Comparison of ENCODE assay signal across 30 cellular contexts in genomic region chr20:58677205-58677604, GRCh38.
"Had no signal": no experiment of that assay in that cellular context is flagged by ENCODE, and none has a peak within 500 bp of the region (broad histone marks: within the 10 kb centered on the region; RNA-seq: fewer than 3 reads in every experiment).

No MANE protein-coding gene starts in this region.

- H3K27ac ChIP-seq: adrenal gland, cardiac muscle cell, coronary artery, dorsolateral prefrontal cortex, skin epidermis, uterus, WERI-Rb-1 had no signal

- H3K27me3 ChIP-seq: adrenal gland, cardiac muscle cell, dorsolateral prefrontal cortex, neutrophil, uterus had no signal

- H3K4me3 ChIP-seq: adrenal gland, cardiac muscle cell, coronary artery, dorsolateral prefrontal cortex, skin epidermis, uterus had no signal

- H3K4me1 ChIP-seq: adrenal gland, uterus had no signal

- H3K9me3 ChIP-seq: adrenal gland, neutrophil, uterus had no signal

- H3K36me3 ChIP-seq: uterus had no signal

- DNase-seq: activated CD4-positive, alpha-beta memory T cell treated with anti-CD3 and anti-CD28 coated beads for 36 hours; activated CD4-positive, alpha-beta T cell treated with anti-CD3 and anti-CD28 coated beads, Interleukin-2, amount 10 ng/mL, durations not matched to agents 24 days and 14 days; activated CD4-positive, CD25-positive, alpha-beta regulatory T cell treated with anti-CD3 and anti-CD28 coated beads, Interleukin-2, amount 50 U/mL, for 72 hours; activated CD8-positive, alpha-beta memory T cell treated with anti-CD3 and anti-CD28 coated beads, Interleukin-2, amount 50 U/mL, for 4 hours; activated effector memory CD4-positive, alpha-beta T cell treated with anti-CD3 and anti-CD28 coated beads, Interleukin-2, amount 50 U/mL, for 16 hours; activated naive CD4-positive, alpha-beta T cell treated with anti-CD3 and anti-CD28 coated beads for 36 hours; activated naive CD8-positive, alpha-beta T cell treated with anti-CD3 and anti-CD28 coated beads for 36 hours; activated T-cell treated with anti-CD3 and anti-CD28 coated beads, Interleukin-2, amount 50 U/mL, for 1 hour; adrenal gland; aorta; cerebellar nuclear complex; dorsolateral prefrontal cortex; effector memory CD4-positive, alpha-beta T cell; mammary epithelial cell; nephron progenitor cell; stimulated activated CD4-positive, alpha-beta T cell treated with anti-CD3 and anti-CD28 coated beads, Interleukin-4, amount 100 ng/mL, for 24 hours; stimulated activated naive CD8-positive, alpha-beta T cell treated with anti-CD3 and anti-CD28 coated beads, Interleukin-15, amount 100 ng/mL, for 72 hours; substantia nigra; T1000; uterus; WERI-Rb-1 had no signal

- H3K9me3 Mint-ChIP-seq: activated CD4-positive, alpha-beta memory T cell treated with anti-CD3 and anti-CD28 coated beads for 36 hours; activated CD4-positive, alpha-beta T cell treated with anti-CD3 and anti-CD28 coated beads, Interleukin-2, amount 10 ng/mL, durations not matched to agents 24 days and 14 days; activated naive CD4-positive, alpha-beta T cell treated with anti-CD3 and anti-CD28 coated beads for 36 hours; activated naive CD8-positive, alpha-beta T cell treated with anti-CD3 and anti-CD28 coated beads for 36 hours; activated T-helper 1 cell treated with anti-CD3 and anti-CD28 coated beads, Interleukin-12 subunit alpha, Interleukin-12 subunit beta, Interleukin-2, Interleukin-4 antibody, amounts not matched to agents 30 ng/mL and 10 ng/mL and 1 ng/mL, durations not matched to agents 14 hours and 24 hours and 36 hours; brain; nephron progenitor cell; stimulated activated effector memory CD8-positive, alpha-beta T cell treated with anti-CD3 and anti-CD28 coated beads, Interleukin-12 subunit alpha, Interleukin-12 subunit beta, amount 100 ng/mL, for 72 hours; stimulated activated naive CD8-positive, alpha-beta T cell treated with anti-CD3 and anti-CD28 coated beads, Interleukin-15, amount 100 ng/mL, for 72 hours; type B pancreatic cell had no signal

- H3K27me3 Mint-ChIP-seq: activated CD4-positive, alpha-beta memory T cell treated with anti-CD3 and anti-CD28 coated beads for 36 hours; activated CD4-positive, alpha-beta T cell treated with anti-CD3 and anti-CD28 coated beads, Interleukin-2, amount 10 ng/mL, durations not matched to agents 24 days and 14 days; activated naive CD8-positive, alpha-beta T cell treated with anti-CD3 and anti-CD28 coated beads for 36 hours; brain; stimulated activated naive CD8-positive, alpha-beta T cell treated with anti-CD3 and anti-CD28 coated beads, Interleukin-15, amount 100 ng/mL, for 72 hours; type B pancreatic cell had no signal

- H3K4me3 Mint-ChIP-seq: activated CD4-positive, alpha-beta memory T cell treated with anti-CD3 and anti-CD28 coated beads for 36 hours; activated CD4-positive, alpha-beta T cell treated with anti-CD3 and anti-CD28 coated beads, Interleukin-2, amount 10 ng/mL, durations not matched to agents 24 days and 14 days; activated naive CD4-positive, alpha-beta T cell treated with anti-CD3 and anti-CD28 coated beads for 36 hours; activated naive CD8-positive, alpha-beta T cell treated with anti-CD3 and anti-CD28 coated beads for 36 hours; activated T-helper 1 cell treated with anti-CD3 and anti-CD28 coated beads, Interleukin-12 subunit alpha, Interleukin-12 subunit beta, Interleukin-2, Interleukin-4 antibody, amounts not matched to agents 30 ng/mL and 10 ng/mL and 1 ng/mL, durations not matched to agents 14 hours and 24 hours and 36 hours; brain; nephron progenitor cell; stimulated activated effector memory CD8-positive, alpha-beta T cell treated with anti-CD3 and anti-CD28 coated beads, Interleukin-12 subunit alpha, Interleukin-12 subunit beta, amount 100 ng/mL, for 72 hours; stimulated activated naive CD8-positive, alpha-beta T cell treated with anti-CD3 and anti-CD28 coated beads, Interleukin-15, amount 100 ng/mL, for 72 hours; type B pancreatic cell had no signal

- ATAC-seq: sciatic nerve; stimulated activated effector memory CD8-positive, alpha-beta T cell treated with anti-CD3 and anti-CD28 coated beads, Interleukin-12 subunit alpha, Interleukin-12 subunit beta, amount 100 ng/mL, for 72 hours; stimulated activated naive CD8-positive, alpha-beta T cell treated with anti-CD3 and anti-CD28 coated beads, Interleukin-15, amount 100 ng/mL, for 72 hours had no signal

- H3K4me1 Mint-ChIP-seq: stimulated activated effector memory CD8-positive, alpha-beta T cell treated with anti-CD3 and anti-CD28 coated beads, Interleukin-12 subunit alpha, Interleukin-12 subunit beta, amount 100 ng/mL, for 72 hours had no signal

- H3K27ac Mint-ChIP-seq: activated CD4-positive, alpha-beta memory T cell treated with anti-CD3 and anti-CD28 coated beads for 36 hours; activated CD4-positive, alpha-beta T cell treated with anti-CD3 and anti-CD28 coated beads, Interleukin-2, amount 10 ng/mL, durations not matched to agents 24 days and 14 days; activated naive CD4-positive, alpha-beta T cell treated with anti-CD3 and anti-CD28 coated beads for 36 hours; activated naive CD8-positive, alpha-beta T cell treated with anti-CD3 and anti-CD28 coated beads for 36 hours; activated T-helper 1 cell treated with anti-CD3 and anti-CD28 coated beads, Interleukin-12 subunit alpha, Interleukin-12 subunit beta, Interleukin-2, Interleukin-4 antibody, amounts not matched to agents 30 ng/mL and 10 ng/mL and 1 ng/mL, durations not matched to agents 14 hours and 24 hours and 36 hours; brain; nephron progenitor cell; stimulated activated effector memory CD8-positive, alpha-beta T cell treated with anti-CD3 and anti-CD28 coated beads, Interleukin-12 subunit alpha, Interleukin-12 subunit beta, amount 100 ng/mL, for 72 hours; type B pancreatic cell had no signal
